In the genomic region with DNA sequence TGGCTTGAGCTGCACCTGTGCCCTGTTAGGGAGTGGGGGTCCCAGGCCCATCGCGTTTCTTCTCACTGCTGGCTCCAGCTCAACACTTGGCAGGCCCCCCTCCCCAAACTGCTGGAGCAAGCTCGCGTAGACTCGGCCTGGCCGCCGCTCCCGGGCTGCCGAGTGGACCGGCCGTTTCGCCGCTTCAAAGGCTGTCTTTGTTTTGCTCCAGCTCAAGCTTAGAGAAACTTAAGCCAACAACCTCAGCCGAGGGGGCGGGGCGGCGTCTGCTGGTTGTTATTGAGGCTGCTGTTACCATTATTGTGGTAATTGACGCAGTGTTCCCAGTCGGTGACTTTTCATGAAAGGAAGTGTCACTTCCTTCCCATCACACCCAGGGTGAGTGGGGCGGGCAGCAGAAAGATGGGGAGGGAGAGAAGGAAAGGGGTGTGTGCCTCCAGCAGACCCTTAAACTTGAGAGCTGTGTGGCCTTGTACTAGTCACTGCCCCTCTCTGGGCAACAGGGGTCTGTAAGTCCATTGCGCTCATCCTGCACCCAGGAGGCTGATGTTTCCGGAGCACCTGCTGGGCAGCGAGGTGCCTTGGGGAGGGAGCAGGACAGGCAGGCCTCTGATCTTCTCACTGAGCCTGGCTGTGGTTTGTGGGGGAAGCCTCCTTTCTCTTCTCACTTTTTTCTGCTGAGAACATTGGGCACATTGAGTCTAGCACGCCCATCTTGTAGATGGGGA, we compare ENCODE assay signal across 8 cellular contexts. TPM values are rescaled to one million over a fixed set of nuclear protein-coding genes. Genes with fewer than 3 reads are reported as not detected.
DNase-seq lines count a peak whose midpoint lies in the region; ATAC-seq and TF ChIP-seq lines count a peak whose summit lies in the region.

No MANE protein-coding gene starts in this region.

- H3K79me2 ChIP-seq in mammary epithelial cell (ENCODE audit: insufficient read depth, low read length), result peaks cover 18% of the 10 kb centered on the region

- no peak for TF ChIP-seq CTCF in GM10266 (IDR thresholded peaks at IDR 0.05; ENCODE audit: control insufficient read depth, insufficient read depth, low read depth, missing control alignments)
- TF ChIP-seq CTCF in activated B cell treated with CpG ODN at 0.5 μM for 24 hours (IDR thresholded peaks at IDR 0.05), result no peak
- TF ChIP-seq CTCF in mammary epithelial cell (conservative IDR thresholded peaks at IDR 0.05 in 1 of 2, IDR thresholded peaks at IDR 0.05 in 1 of 2; ENCODE audit: extremely low read depth in 1 of 2, insufficient read depth in 1 of 2, low read depth in 1 of 2, low read length in 2 of 2), result no peak

- DNase-seq in GM10266 (ENCODE audit: extremely low spot score) (peak; percentile 61), activated B cell treated with CpG ODN at 0.5 μM for 24 hours (peak; percentile 55), mammary epithelial cell (peak; percentile 32), left lobe of liver (ENCODE audit: low spot score) (peak; percentile 69), NCI-H1417 treated with DMSO at 0.1 percent for 48 hours (lab: John Stamatoyannopoulos, UW) (no peak), NCI-H1105 (lab: John Stamatoyannopoulos, UW) (no peak)
- peak; percentile 83 to 87 for DNase-seq in stimulated activated CD4-positive, alpha-beta T cell treated with anti-CD3 and anti-CD28 coated beads, Interleukin-2, amount 100 ng/mL, for 48 hours

- CTCF ChIA-PET in activated B cell treated with CpG ODN at 0.5 μM for 24 hours (lab: Charles Lee) (interaction anchor here (0.8 to 4.4 kb wide), 6 partner anchors 10 to 262 kb away, joined by 3 to 34 read pairs (median 6); no protein-coding TSS in a partner anchor), mammary epithelial cell (lab: Charles Lee; ENCODE audit: low non-redundant PET) (no interaction called here)

- peaks cover 53% of the 10 kb centered on the region for H3K4me1 ChIP-seq in mammary epithelial cell (ENCODE audit: insufficient read depth, low read length)

- H3K36me3 Mint-ChIP-seq in activated B cell treated with CpG ODN at 0.5 μM for 24 hours (ENCODE audit: low read depth), result peaks cover 35% of the 10 kb centered on the region

- no peak overlapping the region for H3K4me2 ChIP-seq in mammary epithelial cell (ENCODE audit: insufficient read depth, low read depth, low read length)

- H3K4me1 Mint-ChIP-seq in activated B cell treated with CpG ODN at 0.5 μM for 24 hours, result peaks cover 46% of the 10 kb centered on the region

- peak; percentile 5 for ATAC-seq in activated B cell treated with CpG ODN at 0.5 μM for 24 hours (ENCODE audit: low read depth)
- peak; percentile 2 for ATAC-seq in left lobe of liver
- no peak for ATAC-seq in GM21360 (IDR thresholded peaks at IDR 0.05; ENCODE audit: unreplicated experiment)

- H3K27ac ChIP-seq in mammary epithelial cell (ENCODE audit: insufficient read depth, low read depth, low read length), result no peak overlapping the region

- no TSS peak for BruUV-seq in mammary epithelial cell (replicated peaks; lab: Mats Ljungman, UMichigan)

- H3K4me3 Mint-ChIP-seq in activated B cell treated with CpG ODN at 0.5 μM for 24 hours, result peak overlapping the region; percentile 91

- dilution Hi-C loops in mammary epithelial cell (cut with HindIII; ENCODE audit: low sequenced_read_pairs), result no loop called here

- in situ Hi-C loops in mammary epithelial cell (cut with MboI; ENCODE audit: low sequenced_read_pairs in 2 of 2), result no loop called here

- no peaks in the 10 kb centered on the region for H4K20me1 ChIP-seq in mammary epithelial cell (ENCODE audit: insufficient read depth, low read length)

- no peak overlapping the region for H3K4me3 ChIP-seq in mammary epithelial cell (replicated peaks in 1 of 3; ENCODE audit: insufficient read depth in 1 of 3, low read depth in 2 of 3, low read length in 3 of 3)

- WGBS in mammary epithelial cell (ENCODE audit: low coverage, missing lambda C conversion rate), result 51% methylated on average over 20 of the region's 24 CpGs

- H3K27me3 ChIP-seq in mammary epithelial cell (ENCODE audit: insufficient read depth, low read length), result no peaks in the 10 kb centered on the region

- no peak overlapping the region for H3K9ac ChIP-seq in mammary epithelial cell (ENCODE audit: insufficient read depth, low read length)

- no peak overlapping the region for H2AFZ ChIP-seq in mammary epithelial cell (ENCODE audit: low read depth, low read length)

- POLR2A ChIA-PET in activated B cell treated with CpG ODN at 0.5 μM for 24 hours (lab: Charles Lee), result interaction anchor here (0.6 to 5.6 kb wide), 9 partner anchors 8 to 412 kb away, joined by 3 to 161 read pairs (median 5); a partner anchor contains a TSS

- H3K27ac Mint-ChIP-seq in activated B cell treated with CpG ODN at 0.5 μM for 24 hours, result peak overlapping the region; percentile 86

- intact Hi-C loops in activated B cell treated with CpG ODN at 0.5 μM for 24 hours (cut with micrococcal nuclease), result loop anchor here (1.0 to 5.0 kb wide), 9 partner anchors 14 to 391 kb away; a partner anchor contains a TSS
- intact Hi-C loops in mammary epithelial cell (cut with micrococcal nuclease), result loop anchor here (10.0 kb wide), 1 partner anchor 394 kb away; a partner anchor contains a TSS

- H3K27me3 Mint-ChIP-seq in activated B cell treated with CpG ODN at 0.5 μM for 24 hours, result no peaks in the 10 kb centered on the region

- no peaks in the 10 kb centered on the region for H3K9me3 ChIP-seq in mammary epithelial cell (replicated peaks; ENCODE audit: insufficient read depth, low read length)

- H3K36me3 ChIP-seq in mammary epithelial cell (ENCODE audit: insufficient read depth, low read length), result no peaks in the 10 kb centered on the region

- H3K9me3 Mint-ChIP-seq in activated B cell treated with CpG ODN at 0.5 μM for 24 hours, result no peaks in the 10 kb centered on the region

RNA-seq across cellular contexts. Expression of a gene that starts 2.1 kb away (rescaled TPM):
- total RNA-seq in activated B cell treated with CpG ODN at 0.5 μM for 24 hours, result 73.4 and 83.5 TPM in 2 replicates
- 1 to 10 TPM; 6.6 to 8.3 TPM for total RNA-seq in mammary epithelial cell
- 3.0 TPM for polyA plus RNA-seq in mammary epithelial cell
- polyA minus RNA-seq in mammary epithelial cell, result 1.3 TPM
- total RNA-seq in left lobe of liver, result 18.9 TPM

RNA-seq across cellular contexts. Expression of a gene that starts 33.5 kb away (rescaled TPM):
- total RNA-seq in activated B cell treated with CpG ODN at 0.5 μM for 24 hours, result not detected in 2 replicates
- total RNA-seq in mammary epithelial cell, result not detected
- not detected for polyA plus RNA-seq in mammary epithelial cell
- polyA minus RNA-seq in mammary epithelial cell, result not detected
- total RNA-seq in left lobe of liver, result 0.43 TPM

Comparison
In these comparisons a context has a peak if more than half of its experiments do, and no peak if none do; other contexts are left out.
1. DNase-seq: peak in GM10266 (single experiment), activated B cell treated with CpG ODN at 0.5 μM for 24 hours (single experiment), mammary epithelial cell (single experiment), left lobe of liver (single experiment) and stimulated activated CD4-positive, alpha-beta T cell treated with anti-CD3 and anti-CD28 coated beads, Interleukin-2, amount 100 ng/mL, for 48 hours (2 of 2); none in NCI-H1417 treated with DMSO at 0.1 percent for 48 hours (single experiment) and NCI-H1105 (single experiment).